1 cellular context compared by ENCODE assay signal in genomic region chr2:74653985-74654882, GRCh38.
TF ChIP-seq lines count a peak whose summit lies in the region.

TSS of gene SEMA4F (plus strand) at chr2:74654247. CDS start at chr2:74654377, 130 bp downstream.

TF ChIP-seq in HepG2, 621 proteins besides CTCF, POLR2A, EP300 and RAD21 (continued from another document and continues in another):
- TF ChIP-seq PAXIP1 (CRISPR knock-in tag; conservative IDR thresholded peaks at IDR 0.05) (0 out of 2 replicates have a peak, but pooled peaks have one; percentile 33), ZNF724P (CRISPR knock-in tag; IDR thresholded peaks at IDR 0.05; ENCODE audit: borderline replicate concordance) (peak; percentile 41; the same call in 1 of the 2 replicates), EEA1 (CRISPR knock-in tag; IDR thresholded peaks at IDR 0.05; ENCODE audit: borderline replicate concordance) (peak; percentile 83; the same call in 1 of the 2 replicates), UBTF (CRISPR knock-in tag; IDR thresholded peaks at IDR 0.05) (peak; percentile 81), SP5 (CRISPR knock-in tag; IDR thresholded peaks at IDR 0.05; ENCODE audit: borderline replicate concordance, low read depth) (peak; percentile 64; the same call in 1 of the 2 replicates), TAF15 (IDR thresholded peaks at IDR 0.05; ENCODE audit: low read depth, low read length, poor library complexity, severe bottlenecking) (no peak), ZNF768 (CRISPR knock-in tag; IDR thresholded peaks at IDR 0.05) (peak; percentile 13; the same call in 1 of the 2 replicates), ZNF839 (CRISPR knock-in tag; IDR thresholded peaks at IDR 0.05; ENCODE audit: borderline replicate concordance) (peak; percentile 75; the same call in 1 of the 2 replicates), SP2 (CRISPR knock-in tag; IDR thresholded peaks at IDR 0.05) (peak; percentile 87), NFIC (IDR thresholded peaks at IDR 0.05; ENCODE audit: low read length) (no peak), DPF2 (CRISPR knock-in tag; IDR thresholded peaks at IDR 0.05; ENCODE audit: borderline replicate concordance, low read depth) (no peak), SRY (CRISPR knock-in tag; IDR thresholded peaks at IDR 0.05) (0 out of 2 replicates have a peak, but pooled peaks have one; percentile 5), ZNF605 (CRISPR knock-in tag; IDR thresholded peaks at IDR 0.05) (peak; percentile 49; the same call in 1 of the 2 replicates), ZSCAN31 (CRISPR knock-in tag; IDR thresholded peaks at IDR 0.05; ENCODE audit: low read depth) (peak; percentile 93), DNMT1 (CRISPR knock-in tag; IDR thresholded peaks at IDR 0.05) (0 out of 2 replicates have a peak, but pooled peaks have one; percentile 81), E2F2 (CRISPR knock-in tag; IDR thresholded peaks at IDR 0.05; ENCODE audit: borderline replicate concordance) (no peak), ZNF576 (CRISPR knock-in tag; IDR thresholded peaks at IDR 0.05) (peak; percentile 42; the same call in 1 of the 2 replicates), HNF1B (CRISPR knock-in tag; IDR thresholded peaks at IDR 0.05) (peak; percentile 22; the same call in 1 of the 2 replicates), RBFOX2 (IDR thresholded peaks at IDR 0.05; ENCODE audit: low read depth, low read length) (peak; percentile 79), MAZ (IDR thresholded peaks at IDR 0.05; ENCODE audit: borderline replicate concordance, low read depth, low read length) (no peak), MAZ (CRISPR knock-in tag; IDR thresholded peaks at IDR 0.05; ENCODE audit: low read depth) (peak; percentile 70; the same call in 1 of the 2 replicates), DMAP1 (CRISPR knock-in tag; IDR thresholded peaks at IDR 0.05) (0 out of 2 replicates have a peak, but pooled peaks have one; percentile 16), ARHGAP35 (CRISPR knock-in tag; IDR thresholded peaks at IDR 0.05; ENCODE audit: borderline replicate concordance) (peak; percentile 47; the same call in 1 of the 2 replicates), THAP8 (CRISPR knock-in tag; IDR thresholded peaks at IDR 0.05; ENCODE audit: borderline replicate concordance) (peak; percentile 25; the same call in 1 of the 2 replicates), NFYC (CRISPR knock-in tag; IDR thresholded peaks at IDR 0.05) (peak; percentile 92), MEIS1 (CRISPR knock-in tag; IDR thresholded peaks at IDR 0.05; ENCODE audit: borderline replicate concordance) (peak; percentile 57; the same call in 1 of the 2 replicates), YEATS4 (CRISPR knock-in tag; IDR thresholded peaks at IDR 0.05; ENCODE audit: borderline replicate concordance) (peak; percentile 41; the same call in 1 of the 2 replicates), ZMYM4 (CRISPR knock-in tag; IDR thresholded peaks at IDR 0.05) (peak; percentile 73), GABPB1 (CRISPR knock-in tag; IDR thresholded peaks at IDR 0.05) (peak; percentile 69; the same call in 1 of the 2 replicates), ZNF232 (CRISPR knock-in tag; IDR thresholded peaks at IDR 0.05; ENCODE audit: borderline replicate concordance) (peak; percentile 86; the same call in 1 of the 2 replicates), ZNF816 (CRISPR knock-in tag; IDR thresholded peaks at IDR 0.05; ENCODE audit: borderline replicate concordance) (peak; percentile 80), ZNF251 (CRISPR knock-in tag; IDR thresholded peaks at IDR 0.05) (0 out of 2 replicates have a peak, but pooled peaks have one; percentile 72), NRL (CRISPR knock-in tag; IDR thresholded peaks at IDR 0.05; ENCODE audit: borderline replicate concordance) (peak; percentile 7; the same call in 1 of the 2 replicates), GMEB1 (CRISPR knock-in tag; IDR thresholded peaks at IDR 0.05; ENCODE audit: borderline replicate concordance) (peak; percentile 67), TFDP1 (CRISPR knock-in tag; IDR thresholded peaks at IDR 0.05; ENCODE audit: borderline replicate concordance) (peak; percentile 23; the same call in 1 of the 2 replicates), ZEB1 (IDR thresholded peaks at IDR 0.05; ENCODE audit: insufficient replicate concordance, low read depth) (peak; percentile 70), ZNF337 (CRISPR knock-in tag; IDR thresholded peaks at IDR 0.05; ENCODE audit: borderline replicate concordance, low read depth) (peak; percentile 35; the same call in 1 of the 2 replicates), FOXK2 (IDR thresholded peaks at IDR 0.05) (no peak), ZNF354B (CRISPR knock-in tag; IDR thresholded peaks at IDR 0.05) (no peak), ZBED4 (CRISPR knock-in tag; IDR thresholded peaks at IDR 0.05; ENCODE audit: borderline replicate concordance) (peak; percentile 38; the same call in 1 of the 2 replicates), BRD4 (CRISPR knock-in tag; IDR thresholded peaks at IDR 0.05) (peak; percentile 79; the same call in 1 of the 2 replicates), DR1 (CRISPR knock-in tag; IDR thresholded peaks at IDR 0.05) (peak; percentile 24; the same call in 1 of the 2 replicates), DRAP1 (CRISPR knock-in tag; IDR thresholded peaks at IDR 0.05) (peak; percentile 93)
